1 cellular context compared by ENCODE assay signal in genomic region chr2:118489712-118490255, GRCh38.
TF ChIP-seq lines count a peak whose summit lies in the region.

No MANE protein-coding gene starts in this region.

TF ChIP-seq in WTC11, 78 proteins besides CTCF, POLR2A, EP300 and RAD21:
- TF ChIP-seq IRF1 (CRISPR knock-in tag; IDR thresholded peaks at IDR 0.05), result no peak
- no peak for TF ChIP-seq ZNF532 (CRISPR knock-in tag; IDR thresholded peaks at IDR 0.05; ENCODE audit: borderline replicate concordance)
- no peak for TF ChIP-seq TEAD4 (CRISPR knock-in tag; IDR thresholded peaks at IDR 0.05)
- TF ChIP-seq MXD4 (CRISPR knock-in tag; IDR thresholded peaks at IDR 0.05; ENCODE audit: borderline replicate concordance), result no peak
- TF ChIP-seq USF2 (CRISPR knock-in tag; IDR thresholded peaks at IDR 0.05), result no peak
- TF ChIP-seq FOXP4 (CRISPR knock-in tag; IDR thresholded peaks at IDR 0.05), result peak; percentile 17; the same call in 1 of the 2 replicates
- TF ChIP-seq TEAD1 (CRISPR knock-in tag; IDR thresholded peaks at IDR 0.05), result peak; percentile 30; the same call in 1 of the 2 replicates
- TF ChIP-seq AR (CRISPR knock-in tag; IDR thresholded peaks at IDR 0.05), result no peak
- TF ChIP-seq GTF2I (CRISPR knock-in tag; conservative IDR thresholded peaks at IDR 0.05), result peak; percentile 63; the same call in 1 of the 2 replicates
